18 cellular contexts compared by ENCODE assay signal in the genomic region with DNA sequence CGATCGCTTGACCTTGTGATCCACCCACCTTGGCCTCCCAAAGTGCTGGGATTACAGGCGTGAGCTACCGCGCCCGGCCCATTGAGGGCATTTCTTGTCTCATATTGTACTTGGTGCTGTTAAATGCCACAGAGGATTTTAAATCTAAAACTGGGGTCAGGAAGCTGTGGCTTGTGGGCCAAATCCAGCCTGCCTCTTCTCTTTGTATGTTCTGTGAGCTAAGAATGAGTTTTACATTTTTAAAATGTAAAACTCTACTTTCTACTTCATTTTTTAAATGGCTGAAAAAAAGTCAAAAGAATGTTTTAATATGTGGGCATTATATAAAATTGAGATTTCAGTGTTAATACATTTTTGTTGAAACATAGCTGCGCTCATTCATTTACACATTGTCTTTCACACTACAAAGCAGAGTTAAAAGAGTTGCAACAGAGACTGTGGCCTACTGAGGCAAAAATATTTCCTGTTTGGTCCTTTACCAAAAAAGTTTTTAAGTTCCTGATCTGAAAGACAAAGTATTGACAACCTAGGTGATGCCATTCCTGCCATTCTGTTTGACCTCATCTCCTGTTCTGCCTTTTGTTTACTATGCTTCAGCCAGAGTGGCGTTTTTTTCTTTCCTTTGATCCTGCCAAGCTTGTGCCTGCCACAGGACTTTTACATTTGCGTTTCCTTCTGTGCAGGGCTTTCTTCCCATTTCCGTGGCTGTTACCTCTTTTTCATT. TPM values are rescaled to one million over a fixed set of nuclear protein-coding genes. Genes with fewer than 3 reads are reported as not detected.
A peak's percentile ranks its signal among the peaks of the same experiment; 100 is the strongest.
DNase-seq lines count a peak whose midpoint lies in the region; ATAC-seq and TF ChIP-seq lines count a peak whose summit lies in the region.
"Had no signal": no experiment of that assay in that cellular context is flagged by ENCODE, and none has a peak within 500 bp of the region (broad histone marks: within the 10 kb centered on the region; RNA-seq: fewer than 3 reads in every experiment).

No MANE protein-coding gene starts in this region.

- DNase-seq in CD14-positive monocyte (ENCODE audit: low spot score), result no peak
- DNase-seq in CD8-positive, alpha-beta memory T cell, result peak in 2 of 5 donors; percentile 34 to 75
- peak; percentile 64 for DNase-seq in activated CD8-positive, alpha-beta T cell treated with anti-CD3 and anti-CD28 coated beads, Interleukin-2, amount 10 ng/mL, durations not matched to agents 7 days and 5 days
- no peak for DNase-seq in DMS79 treated with DMSO at 0.1 percent for 48 hours (lab: John Stamatoyannopoulos, UW)
- DNase-seq in right atrium auricular region (ENCODE audit: low spot score), result no peak
- DNase-seq in NOMO-1 treated with DMSO at 0.1 percent for 48 hours (lab: John Stamatoyannopoulos, UW; ENCODE audit: unreplicated experiment), result no peak
- no peak for DNase-seq in RWPE1 (ENCODE audit: low spot score)
- DNase-seq: activated effector memory CD4-positive, alpha-beta T cell treated with anti-CD3 and anti-CD28 coated beads, Interleukin-2, amount 50 U/mL, for 16 hours; brain microvascular endothelial cell; hypothalamus; NCI-H1930; NCI-H510A; stimulated activated CD4-positive, alpha-beta T cell treated with anti-CD3 and anti-CD28 coated beads, Interleukin-15, amount 100 ng/mL, for 24 hours; substantia nigra had no signal

- peaks cover 67 to 87% of the 10 kb centered on the region in 2 donors for H3K36me3 Mint-ChIP-seq in CD14-positive monocyte
- peaks cover 4 to 69% (median 14%) of the 10 kb centered on the region in 3 donors for H3K36me3 Mint-ChIP-seq in CD8-positive, alpha-beta memory T cell
- H3K36me3 Mint-ChIP-seq in activated CD8-positive, alpha-beta T cell treated with anti-CD3 and anti-CD28 coated beads, Interleukin-2, amount 10 ng/mL, durations not matched to agents 7 days and 5 days (ENCODE audit: low read depth), result peaks cover 39% of the 10 kb centered on the region

- no peaks in the 10 kb centered on the region for H3K9me3 Mint-ChIP-seq in CD14-positive monocyte
- no peaks in the 10 kb centered on the region for H3K9me3 Mint-ChIP-seq in CD8-positive, alpha-beta memory T cell
- no peaks in the 10 kb centered on the region for H3K9me3 Mint-ChIP-seq in activated CD8-positive, alpha-beta T cell treated with anti-CD3 and anti-CD28 coated beads, Interleukin-2, amount 10 ng/mL, durations not matched to agents 7 days and 5 days (ENCODE audit: insufficient read depth)
- H3K9me3 Mint-ChIP-seq: nephron had no signal

- H3K4me1 Mint-ChIP-seq in CD14-positive monocyte, result no peaks in the 10 kb centered on the region
- peaks cover 34 to 55% (median 47%) of the 10 kb centered on the region in 3 donors for H3K4me1 Mint-ChIP-seq in CD8-positive, alpha-beta memory T cell
- H3K4me1 Mint-ChIP-seq in activated CD8-positive, alpha-beta T cell treated with anti-CD3 and anti-CD28 coated beads, Interleukin-2, amount 10 ng/mL, durations not matched to agents 7 days and 5 days (ENCODE audit: low read depth), result peaks cover 41% of the 10 kb centered on the region
- H3K4me1 Mint-ChIP-seq: nephron had no signal

- intact Hi-C loops in CD14-positive monocyte (cut with micrococcal nuclease), result no loop called here

- no peak overlapping the region for H3K27ac ChIP-seq in CD8-positive, alpha-beta memory T cell (ENCODE audit: low read depth, low read length)
- H3K27ac ChIP-seq in liver (ENCODE audit: low read depth in 1 of 2, low read length in 2 of 2) (peak overlapping the region; percentile 41 to 46), right atrium auricular region (no peak overlapping the region), RWPE1 (no peak overlapping the region)
- H3K27ac ChIP-seq: brain microvascular endothelial cell had no signal

- peaks cover 0 to 3% (median 0%) of the 10 kb centered on the region in 3 donors for H3K27me3 Mint-ChIP-seq in CD14-positive monocyte (ENCODE audit: low read depth in 3 of 3)
- no peaks in the 10 kb centered on the region for H3K27me3 Mint-ChIP-seq in CD8-positive, alpha-beta memory T cell
- H3K27me3 Mint-ChIP-seq in activated CD8-positive, alpha-beta T cell treated with anti-CD3 and anti-CD28 coated beads, Interleukin-2, amount 10 ng/mL, durations not matched to agents 7 days and 5 days (ENCODE audit: low read depth), result no peaks in the 10 kb centered on the region

- CTCF ChIA-PET in CD8-positive, alpha-beta memory T cell (lab: Charles Lee), result no interaction called here
- CTCF ChIA-PET in activated CD8-positive, alpha-beta T cell treated with anti-CD3 and anti-CD28 coated beads, Interleukin-2, amount 10 ng/mL, durations not matched to agents 7 days and 5 days (lab: Charles Lee), result interaction anchor here (0.9 kb wide), 1 partner anchor 51 kb away, joined by 4 read pairs; a partner anchor contains a TSS
- CTCF ChIA-PET in RWPE1 (lab: Yijun Ruan, JAX), result no interaction called here

- POLR2A ChIA-PET in CD8-positive, alpha-beta memory T cell (lab: Charles Lee), result no interaction called here
- POLR2A ChIA-PET in activated CD8-positive, alpha-beta T cell treated with anti-CD3 and anti-CD28 coated beads, Interleukin-2, amount 10 ng/mL, durations not matched to agents 7 days and 5 days (lab: Charles Lee), result interaction anchor here (0.9 kb wide), 1 partner anchor 50 kb away, joined by 6 read pairs; a partner anchor contains a TSS
- POLR2A ChIA-PET in RWPE1 (lab: Yijun Ruan, JAX; ENCODE audit: low non-redundant PET), result no interaction called here

- H3K4me3 Mint-ChIP-seq in CD14-positive monocyte, result no peak overlapping the region
- H3K4me3 Mint-ChIP-seq in CD8-positive, alpha-beta memory T cell, result peak overlapping the region in 6 of 7 donors; percentile 6 to 61 (median 36)
- H3K4me3 Mint-ChIP-seq in activated CD8-positive, alpha-beta T cell treated with anti-CD3 and anti-CD28 coated beads, Interleukin-2, amount 10 ng/mL, durations not matched to agents 7 days and 5 days, result peak overlapping the region; percentile 26
- H3K4me3 Mint-ChIP-seq: nephron had no signal

- no peak for TF ChIP-seq CTCF in CD14-positive monocyte (IDR thresholded peaks at IDR 0.05)
- TF ChIP-seq CTCF in liver (IDR thresholded peaks at IDR 0.05; ENCODE audit: low read depth, low read length, missing input control), result no peak
- TF ChIP-seq CTCF in right atrium auricular region (IDR thresholded peaks at IDR 0.05), result no peak
- TF ChIP-seq CTCF in RWPE1 (conservative IDR thresholded peaks at IDR 0.05; ENCODE audit: low read depth), result no peak

- no peak overlapping the region for H3K4me3 ChIP-seq in CD8-positive, alpha-beta memory T cell (ENCODE audit: low read length)
- H3K4me3 ChIP-seq in liver (ENCODE audit: low read depth in 1 of 3, low read length in 3 of 3), result no peak overlapping the region
- no peak overlapping the region for H3K4me3 ChIP-seq in right atrium auricular region

- no peaks in the 10 kb centered on the region for H3K9me3 ChIP-seq in CD8-positive, alpha-beta memory T cell (ENCODE audit: low read length)
- H3K9me3 ChIP-seq in liver (ENCODE audit: control insufficient read depth in 4 of 4, low read length in 3 of 4) (no peaks in the 10 kb centered on the region), right atrium auricular region (no peaks in the 10 kb centered on the region)

- H3K27me3 ChIP-seq in CD8-positive, alpha-beta memory T cell (ENCODE audit: insufficient read depth, low read length, poor library complexity, severe bottlenecking), result no peaks in the 10 kb centered on the region
- H3K27me3 ChIP-seq in liver (ENCODE audit: control insufficient read depth in 4 of 4, insufficient read depth in 4 of 4, low read length in 3 of 4) (no peaks in the 10 kb centered on the region), right atrium auricular region (no peaks in the 10 kb centered on the region)
- H3K27me3 ChIP-seq: brain microvascular endothelial cell had no signal

- 71% methylated on average over 10 of the region's 10 CpGs for WGBS in liver

- H3K36me3 ChIP-seq in CD8-positive, alpha-beta memory T cell (ENCODE audit: insufficient read depth, low read length), result peaks cover 4% of the 10 kb centered on the region
- peaks cover 2 to 11% (median 6%) of the 10 kb centered on the region in 4 donors for H3K36me3 ChIP-seq in liver (ENCODE audit: control insufficient read depth in 4 of 4, insufficient read depth in 3 of 4, low read depth in 1 of 4, low read length in 3 of 4)
- peaks cover 20% of the 10 kb centered on the region for H3K36me3 ChIP-seq in right atrium auricular region

- no peak for TF ChIP-seq RAD21 in liver (IDR thresholded peaks at IDR 0.05)

- H3K9ac ChIP-seq in liver (ENCODE audit: low read depth in 1 of 2, low read length in 2 of 2), result no peak overlapping the region

- peaks cover 30% of the 10 kb centered on the region for H3K4me1 ChIP-seq in CD8-positive, alpha-beta memory T cell (ENCODE audit: insufficient read depth, low read length)
- H3K4me1 ChIP-seq in liver (ENCODE audit: control insufficient read depth in 4 of 4, insufficient read depth in 4 of 4, low read length in 3 of 4) (peaks cover 0 to 9% (median 1%) of the 10 kb centered on the region in 4 donors), right atrium auricular region (no peaks in the 10 kb centered on the region)

- ATAC-seq in activated CD8-positive, alpha-beta T cell treated with anti-CD3 and anti-CD28 coated beads, Interleukin-2, amount 10 ng/mL, durations not matched to agents 7 days and 5 days, result peak; percentile 86
- ATAC-seq: activated CD4-positive, CD25-positive, alpha-beta regulatory T cell treated with anti-CD3 and anti-CD28 coated beads, Interleukin-2, amount 50 U/mL, for 24 hours; Panc1 had no signal

- H3K27ac Mint-ChIP-seq in CD14-positive monocyte, result peak overlapping the region in 5 of 7 donors; percentile 10 to 60 (median 41)
- H3K27ac Mint-ChIP-seq in CD8-positive, alpha-beta memory T cell, result peak overlapping the region; percentile 39 to 93 (median 76)
- H3K27ac Mint-ChIP-seq in activated CD8-positive, alpha-beta T cell treated with anti-CD3 and anti-CD28 coated beads, Interleukin-2, amount 10 ng/mL, durations not matched to agents 7 days and 5 days, result peak overlapping the region; percentile 89
- H3K27ac Mint-ChIP-seq: nephron had no signal

TF ChIP-seq in liver, 16 proteins besides CTCF, POLR2A, EP300 and RAD21 (continues in another document):
- TF ChIP-seq GABPA (IDR thresholded peaks at IDR 0.05 in 1 of 2, conservative IDR thresholded peaks at IDR 0.05 in 1 of 2), result peak in 1 of 2 donors; percentile 66

RNA-seq across cellular contexts. Expression of a gene that starts 50.4 kb away (rescaled TPM):
- polyA plus RNA-seq in CD14-positive monocyte (100 to 1,000 TPM in 1 of 2 donors, 10 to 100 TPM in 1; 90.2 to 100 TPM), liver (10 to 100 TPM; 31.9 to 50.9 TPM)
- 100 to 1,000 TPM; 162 to 163 TPM for total RNA-seq in CD8-positive, alpha-beta memory T cell
- 71.4 TPM for polyA plus RNA-seq in CD8-positive, alpha-beta memory T cell
- 100 to 1,000 TPM; 166 to 175 TPM for total RNA-seq in activated CD8-positive, alpha-beta T cell treated with anti-CD3 and anti-CD28 coated beads, Interleukin-2, amount 10 ng/mL, durations not matched to agents 7 days and 5 days
- total RNA-seq in liver (10 to 100 TPM; 44.8 to 73.8 TPM), right atrium auricular region (10 to 100 TPM; 51.0 to 62.1 TPM)

Comparison
In these comparisons a context has a peak if more than half of its experiments do, and no peak if none do; other contexts are left out.
1. H3K4me3 Mint-ChIP-seq: peak in CD8-positive, alpha-beta memory T cell (6 of 7) and activated CD8-positive, alpha-beta T cell treated with anti-CD3 and anti-CD28 coated beads, Interleukin-2, amount 10 ng/mL, durations not matched to agents 7 days and 5 days (single experiment); none in CD14-positive monocyte (0 of 2).
2. H3K27ac ChIP-seq: peak in liver (2 of 2); none in CD8-positive, alpha-beta memory T cell (single experiment), right atrium auricular region (0 of 2) and RWPE1 (single experiment).
3. Peak in every context shown above with its lines, with median percentiles within 50 percentile points of each other: H3K27ac Mint-ChIP-seq.